27 cellular contexts compared by ENCODE assay signal in genomic region chr21:9753943-9754342, GRCh38.
"Had no signal": no experiment of that assay in that cellular context is flagged by ENCODE, and none has a peak within 500 bp of the region (broad histone marks: within the 10 kb centered on the region; RNA-seq: fewer than 3 reads in every experiment).

No MANE protein-coding gene starts in this region.

- H3K27me3 ChIP-seq: hepatocyte, left lung, pancreas, sigmoid colon, spleen, suprapubic skin, tibial artery, upper lobe of right lung had no signal

- H3K36me3 ChIP-seq: heart right ventricle, left lung, lower lobe of right lung, pancreas, prostate gland, sigmoid colon, spleen, suprapubic skin, thoracic aorta, tibial artery, upper lobe of right lung had no signal

- H3K4me3 ChIP-seq: heart right ventricle, hepatocyte, left lung, lower lobe of right lung, pancreas, prostate gland, sigmoid colon, spleen, suprapubic skin, thoracic aorta, tibial artery, upper lobe of right lung had no signal

- H3K9me3 ChIP-seq: pancreas, thoracic aorta, upper lobe of right lung had no signal

- ATAC-seq: heart right ventricle; left colon; left lung; lower lobe of right lung; naive thymus-derived CD4-positive, alpha-beta T cell; natural killer cell treated with Interleukin-12 subunit alpha and Interleukin-12 subunit beta and Interleukin-15 and Interleukin-18, amount 100 ng/mL, for 72 hours; pancreas; right cardiac atrium; stimulated activated effector memory CD8-positive, alpha-beta T cell treated with anti-CD3 and anti-CD28 coated beads, Interleukin-12 subunit alpha, Interleukin-12 subunit beta, amount 100 ng/mL, for 72 hours; upper lobe of right lung had no signal

- H3K27ac ChIP-seq: heart right ventricle, hepatocyte, left lung, lower lobe of right lung, pancreas, prostate gland, sigmoid colon, spleen, suprapubic skin, thoracic aorta, tibial artery, upper lobe of right lung had no signal

- H3K4me1 ChIP-seq: heart right ventricle, left lung, lower lobe of right lung, pancreas, prostate gland, sigmoid colon, spleen, suprapubic skin, tibial artery, upper lobe of right lung had no signal

- DNase-seq: heart right ventricle; immature natural killer cell; kidney; left colon; left lung; lower lobe of right lung; mammary epithelial cell; mesenchymal stem cell; naive thymus-derived CD4-positive, alpha-beta T cell; pancreas; posterior cingulate gyrus; retina; right cardiac atrium; sigmoid colon; small intestine; spleen; stimulated activated CD4-positive, alpha-beta T cell treated with anti-CD3 and anti-CD28 coated beads, Interleukin-4, amount 100 ng/mL, for 24 hours; stimulated activated naive CD4-positive, alpha-beta T cell; tibial artery; trophoblast cell; upper lobe of right lung had no signal
